In the genomic region with DNA sequence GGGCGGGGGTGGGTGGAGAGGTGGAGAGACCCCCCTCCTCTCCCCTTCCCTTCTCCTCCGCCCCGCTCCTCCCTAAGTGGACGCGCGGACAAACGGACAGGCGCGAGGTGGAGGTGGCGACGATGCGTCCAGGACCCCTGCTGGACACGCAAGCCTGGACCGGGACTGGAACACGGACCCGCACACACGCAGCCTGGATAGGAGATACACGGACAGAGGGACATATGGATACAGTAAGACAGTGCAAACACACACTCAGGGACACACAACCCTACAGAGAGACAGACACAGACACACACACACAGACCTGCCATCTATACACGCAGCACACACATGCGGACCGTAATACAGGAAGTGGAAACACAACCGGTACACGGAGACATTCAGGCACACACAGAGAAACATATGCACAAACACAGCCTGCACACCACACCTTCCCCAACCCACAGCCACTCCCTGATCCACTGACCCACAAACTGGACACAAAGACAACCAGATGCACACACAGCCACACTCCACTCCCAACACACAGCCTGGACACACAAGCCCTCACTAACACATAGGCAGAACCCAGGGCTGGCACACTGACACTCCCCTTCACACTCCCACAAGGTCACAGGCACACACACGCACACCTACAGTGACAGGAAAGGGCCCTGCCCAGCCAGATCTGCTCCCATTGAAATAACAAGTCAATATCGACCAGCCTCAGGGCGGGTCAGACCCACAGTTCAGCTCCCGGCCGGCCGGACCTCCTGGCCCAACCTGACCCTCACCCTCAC, we compare ENCODE assay signal across 1 cellular context.
TF ChIP-seq lines count a peak whose summit lies in the region.

No MANE protein-coding gene starts in this region.

TF ChIP-seq in K562, 482 proteins besides CTCF, POLR2A, EP300 and RAD21 (continued from another document and continues in another):
- TF ChIP-seq, protein P1, sequence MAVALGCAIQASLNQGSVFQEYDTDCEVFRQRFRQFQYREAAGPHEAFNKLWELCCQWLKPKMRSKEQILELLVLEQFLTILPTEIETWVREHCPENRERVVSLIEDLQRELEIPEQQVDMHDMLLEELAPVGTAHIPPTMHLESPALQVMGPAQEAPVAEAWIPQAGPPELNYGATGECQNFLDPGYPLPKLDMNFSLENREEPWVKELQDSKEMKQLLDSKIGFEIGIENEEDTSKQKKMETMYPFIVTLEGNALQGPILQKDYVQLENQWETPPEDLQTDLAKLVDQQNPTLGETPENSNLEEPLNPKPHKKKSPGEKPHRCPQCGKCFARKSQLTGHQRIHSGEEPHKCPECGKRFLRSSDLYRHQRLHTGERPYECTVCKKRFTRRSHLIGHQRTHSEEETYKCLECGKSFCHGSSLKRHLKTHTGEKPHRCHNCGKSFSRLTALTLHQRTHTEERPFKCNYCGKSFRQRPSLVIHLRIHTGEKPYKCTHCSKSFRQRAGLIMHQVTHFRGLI (CRISPR knock-in tag; IDR thresholded peaks at IDR 0.05): no peak
- TF ChIP-seq NFRKB (IDR thresholded peaks at IDR 0.05; ENCODE audit: low read depth) (0 out of 2 replicates have a peak, but pooled peaks have one; percentile 72), PML (IDR thresholded peaks at IDR 0.05; ENCODE audit: low read length) (no peak; the same call in 1 of the 2 replicates), HDAC1 (IDR thresholded peaks at IDR 0.05) (peak in 1 of 2 experiments; percentile 94; a peak in 2 of 4 replicates), DACH1 (IDR thresholded peaks at IDR 0.05; ENCODE audit: partially characterized antibody) (no peak), ZNF140 (CRISPR knock-in tag; IDR thresholded peaks at IDR 0.05) (no peak), EWSR1 (IDR thresholded peaks at IDR 0.05; ENCODE audit: borderline replicate concordance, low read depth, partially characterized antibody) (no peak), AFF1 (IDR thresholded peaks at IDR 0.05; ENCODE audit: low read depth in 1 of 2, partially characterized antibody in 2 of 2) (peak; percentile 61 to 87), CBX3 (IDR thresholded peaks at IDR 0.05; ENCODE audit: borderline replicate concordance in 1 of 2, low read length in 2 of 2) (no peak; a peak in 1 of 3 replicates), NFIX (CRISPR knock-in tag; IDR thresholded peaks at IDR 0.05; ENCODE audit: low read depth) (no peak), ASH1L (IDR thresholded peaks at IDR 0.05; ENCODE audit: borderline replicate concordance, low read depth, partially characterized antibody) (peak; percentile 59), ZSCAN29 (IDR thresholded peaks at IDR 0.05) (no peak), MXI1 (IDR thresholded peaks at IDR 0.05; ENCODE audit: low read depth, low read length) (0 out of 2 replicates have a peak, but pooled peaks have one; percentile 9), NR2C1 (IDR thresholded peaks at IDR 0.05) (no peak), NR2C1 (tag; IDR thresholded peaks at IDR 0.05) (no peak), HDGF (IDR thresholded peaks at IDR 0.05) (peak; percentile 98), ZFP1 (CRISPR knock-in tag; IDR thresholded peaks at IDR 0.05) (no peak), ZSCAN32 (CRISPR knock-in tag; IDR thresholded peaks at IDR 0.05) (no peak), MAFG (tag; conservative IDR thresholded peaks at IDR 0.05) (no peak), EHMT2 (IDR thresholded peaks at IDR 0.05) (0 out of 2 replicates have a peak, but pooled peaks have one; percentile 41), HDAC2 (IDR thresholded peaks at IDR 0.05) (no peak; the same call in 1 of the 2 replicates), TRIM25 (IDR thresholded peaks at IDR 0.05; ENCODE audit: borderline replicate concordance) (peak; percentile 79; the same call in 1 of the 2 replicates), ARHGAP35 (IDR thresholded peaks at IDR 0.05; ENCODE audit: partially characterized antibody) (peak; percentile 41), ZNF175 (CRISPR knock-in tag; IDR thresholded peaks at IDR 0.05; ENCODE audit: low read depth) (no peak), NR2F6 (CRISPR knock-in tag; IDR thresholded peaks at IDR 0.05) (no peak), RBFOX2 (IDR thresholded peaks at IDR 0.05; ENCODE audit: low read depth, low read length) (peak; percentile 60), FOXK2 (conservative IDR thresholded peaks at IDR 0.05 in 1 of 2, IDR thresholded peaks at IDR 0.05 in 1 of 2; ENCODE audit: low read depth in 2 of 2) (peak; percentile 69 to 82), PHF20 (IDR thresholded peaks at IDR 0.05; ENCODE audit: partially characterized antibody) (peak; percentile 36), SOX6 (IDR thresholded peaks at IDR 0.05) (peak; percentile 16; the same call in 1 of the 2 replicates), MCM2 (IDR thresholded peaks at IDR 0.05; ENCODE audit: low read depth) (no peak), MAFK (IDR thresholded peaks at IDR 0.05; ENCODE audit: low read length) (0 out of 2 replicates have a peak, but pooled peaks have one; percentile 5), GABPB1 (CRISPR knock-in tag; IDR thresholded peaks at IDR 0.05) (peak; percentile 55; the same call in 1 of the 2 replicates), SAP30 (IDR thresholded peaks at IDR 0.05; ENCODE audit: borderline replicate concordance, insufficient read depth, low read depth, low read length, poor library complexity, severe bottlenecking) (peak; percentile 58), ZNF707 (CRISPR knock-in tag; conservative IDR thresholded peaks at IDR 0.05) (no peak), RBM15 (IDR thresholded peaks at IDR 0.05; ENCODE audit: insufficient read depth, low read length) (no peak), MEF2D (tag; conservative IDR thresholded peaks at IDR 0.05; ENCODE audit: low read depth) (no peak), CREBBP (IDR thresholded peaks at IDR 0.05; ENCODE audit: low read depth, low read length) (no peak), MYC (IDR thresholded peaks at IDR 0.05; ENCODE audit: low read depth, low read length) (peak; percentile 38; the same call in 1 of the 2 replicates), MYC (CRISPR knock-in tag; IDR thresholded peaks at IDR 0.05; ENCODE audit: borderline replicate concordance, low read depth) (no peak), BRD9 (IDR thresholded peaks at IDR 0.05; ENCODE audit: low read depth, partially characterized antibody) (peak; percentile 84)
- TF ChIP-seq, protein P2, sequence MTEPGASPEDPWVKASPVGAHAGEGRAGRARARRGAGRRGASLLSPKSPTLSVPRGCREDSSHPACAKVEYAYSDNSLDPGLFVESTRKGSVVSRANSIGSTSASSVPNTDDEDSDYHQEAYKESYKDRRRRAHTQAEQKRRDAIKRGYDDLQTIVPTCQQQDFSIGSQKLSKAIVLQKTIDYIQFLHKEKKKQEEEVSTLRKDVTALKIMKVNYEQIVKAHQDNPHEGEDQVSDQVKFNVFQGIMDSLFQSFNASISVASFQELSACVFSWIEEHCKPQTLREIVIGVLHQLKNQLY (CRISPR knock-in tag; conservative IDR thresholded peaks at IDR 0.05): no peak
- TF ChIP-seq, protein P3, sequence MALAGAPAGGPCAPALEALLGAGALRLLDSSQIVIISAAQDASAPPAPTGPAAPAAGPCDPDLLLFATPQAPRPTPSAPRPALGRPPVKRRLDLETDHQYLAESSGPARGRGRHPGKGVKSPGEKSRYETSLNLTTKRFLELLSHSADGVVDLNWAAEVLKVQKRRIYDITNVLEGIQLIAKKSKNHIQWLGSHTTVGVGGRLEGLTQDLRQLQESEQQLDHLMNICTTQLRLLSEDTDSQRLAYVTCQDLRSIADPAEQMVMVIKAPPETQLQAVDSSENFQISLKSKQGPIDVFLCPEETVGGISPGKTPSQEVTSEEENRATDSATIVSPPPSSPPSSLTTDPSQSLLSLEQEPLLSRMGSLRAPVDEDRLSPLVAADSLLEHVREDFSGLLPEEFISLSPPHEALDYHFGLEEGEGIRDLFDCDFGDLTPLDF (CRISPR knock-in tag; IDR thresholded peaks at IDR 0.05): no peak
- TF ChIP-seq, protein P4, sequence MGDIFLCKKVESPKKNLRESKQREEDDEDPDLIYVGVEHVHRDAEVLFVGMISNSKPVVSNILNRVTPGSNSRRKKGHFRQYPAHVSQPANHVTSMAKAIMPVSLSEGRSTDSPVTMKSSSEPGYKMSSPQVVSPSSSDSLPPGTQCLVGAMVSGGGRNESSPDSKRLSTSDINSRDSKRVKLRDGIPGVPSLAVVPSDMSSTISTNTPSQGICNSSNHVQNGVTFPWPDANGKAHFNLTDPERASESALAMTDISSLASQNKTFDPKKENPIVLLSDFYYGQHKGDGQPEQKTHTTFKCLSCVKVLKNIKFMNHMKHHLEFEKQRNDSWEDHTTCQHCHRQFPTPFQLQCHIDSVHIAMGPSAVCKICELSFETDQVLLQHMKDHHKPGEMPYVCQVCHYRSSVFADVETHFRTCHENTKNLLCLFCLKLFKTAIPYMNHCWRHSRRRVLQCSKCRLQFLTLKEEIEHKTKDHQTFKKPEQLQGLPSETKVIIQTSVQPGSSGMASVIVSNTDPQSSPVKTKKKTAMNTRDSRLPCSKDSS (IDR thresholded peaks at IDR 0.05; ENCODE audit: low read depth, partially characterized antibody): no peak
- TF ChIP-seq, protein P5, sequence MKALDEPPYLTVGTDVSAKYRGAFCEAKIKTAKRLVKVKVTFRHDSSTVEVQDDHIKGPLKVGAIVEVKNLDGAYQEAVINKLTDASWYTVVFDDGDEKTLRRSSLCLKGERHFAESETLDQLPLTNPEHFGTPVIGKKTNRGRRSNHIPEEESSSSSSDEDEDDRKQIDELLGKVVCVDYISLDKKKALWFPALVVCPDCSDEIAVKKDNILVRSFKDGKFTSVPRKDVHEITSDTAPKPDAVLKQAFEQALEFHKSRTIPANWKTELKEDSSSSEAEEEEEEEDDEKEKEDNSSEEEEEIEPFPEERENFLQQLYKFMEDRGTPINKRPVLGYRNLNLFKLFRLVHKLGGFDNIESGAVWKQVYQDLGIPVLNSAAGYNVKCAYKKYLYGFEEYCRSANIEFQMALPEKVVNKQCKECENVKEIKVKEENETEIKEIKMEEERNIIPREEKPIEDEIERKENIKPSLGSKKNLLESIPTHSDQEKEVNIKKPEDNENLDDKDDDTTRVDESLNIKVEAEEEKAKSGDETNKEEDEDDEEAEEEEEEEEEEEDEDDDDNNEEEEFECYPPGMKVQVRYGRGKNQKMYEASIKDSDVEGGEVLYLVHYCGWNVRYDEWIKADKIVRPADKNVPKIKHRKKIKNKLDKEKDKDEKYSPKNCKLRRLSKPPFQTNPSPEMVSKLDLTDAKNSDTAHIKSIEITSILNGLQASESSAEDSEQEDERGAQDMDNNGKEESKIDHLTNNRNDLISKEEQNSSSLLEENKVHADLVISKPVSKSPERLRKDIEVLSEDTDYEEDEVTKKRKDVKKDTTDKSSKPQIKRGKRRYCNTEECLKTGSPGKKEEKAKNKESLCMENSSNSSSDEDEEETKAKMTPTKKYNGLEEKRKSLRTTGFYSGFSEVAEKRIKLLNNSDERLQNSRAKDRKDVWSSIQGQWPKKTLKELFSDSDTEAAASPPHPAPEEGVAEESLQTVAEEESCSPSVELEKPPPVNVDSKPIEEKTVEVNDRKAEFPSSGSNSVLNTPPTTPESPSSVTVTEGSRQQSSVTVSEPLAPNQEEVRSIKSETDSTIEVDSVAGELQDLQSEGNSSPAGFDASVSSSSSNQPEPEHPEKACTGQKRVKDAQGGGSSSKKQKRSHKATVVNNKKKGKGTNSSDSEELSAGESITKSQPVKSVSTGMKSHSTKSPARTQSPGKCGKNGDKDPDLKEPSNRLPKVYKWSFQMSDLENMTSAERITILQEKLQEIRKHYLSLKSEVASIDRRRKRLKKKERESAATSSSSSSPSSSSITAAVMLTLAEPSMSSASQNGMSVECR (CRISPR knock-in tag; IDR thresholded peaks at IDR 0.05): peak; percentile 74
